Comparison of ENCODE assay signal across 2 cellular contexts in the genomic region with DNA sequence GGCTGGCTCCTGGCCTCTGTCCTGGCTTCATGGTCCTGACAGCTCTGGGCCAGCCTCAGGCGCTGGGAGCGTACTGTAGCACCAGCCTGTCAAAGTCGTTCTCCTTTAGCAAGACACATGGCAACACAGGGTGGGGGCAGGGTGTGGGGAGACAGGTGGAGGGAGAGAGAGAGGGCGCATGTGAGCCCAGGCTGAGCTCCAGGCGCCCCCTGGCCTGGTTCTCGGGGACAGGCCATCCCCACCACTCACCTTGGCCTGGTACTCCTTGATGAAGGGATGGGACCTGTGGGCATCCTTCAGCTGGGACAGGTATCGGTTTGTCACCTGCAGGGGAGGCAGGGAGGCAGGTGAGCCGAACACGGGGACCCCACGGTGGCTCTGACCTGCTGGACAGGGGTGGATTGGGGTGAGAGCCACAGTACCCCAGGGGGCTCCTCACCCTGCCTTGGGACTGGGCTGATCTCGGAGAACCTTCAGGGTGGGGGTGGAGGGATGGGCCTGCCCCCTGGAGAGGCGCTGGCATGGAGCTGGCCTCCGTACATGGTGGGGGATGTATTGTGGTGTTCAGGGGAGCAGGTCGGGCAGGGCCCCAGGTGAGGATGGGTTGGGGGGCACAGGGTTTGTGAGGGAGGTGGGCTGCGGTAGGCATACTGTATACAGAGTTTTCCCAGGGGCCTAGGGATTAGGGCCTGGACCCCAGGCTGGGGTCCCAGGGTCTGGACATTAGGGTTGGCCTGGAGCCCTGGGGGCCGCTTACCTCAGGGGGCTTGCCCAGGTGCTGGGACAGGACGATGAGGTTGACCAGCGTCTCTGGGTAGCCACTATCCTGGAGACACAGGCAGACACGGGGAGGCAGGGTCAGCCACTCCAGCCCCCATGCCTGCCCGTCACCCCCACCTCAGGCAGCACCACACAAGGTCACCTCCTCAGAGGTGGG.
TF ChIP-seq lines count a peak whose summit lies in the region.

No MANE protein-coding gene starts in this region.

TF ChIP-seq in GM23338, 12 proteins besides CTCF, POLR2A, EP300 and RAD21 (continues in another document):
- TF ChIP-seq STAT1 (IDR thresholded peaks at IDR 0.05; ENCODE audit: unreplicated experiment) (no peak), NANOG (IDR thresholded peaks at IDR 0.05; ENCODE audit: borderline replicate concordance) (no peak), EZH2phosphoT487 (IDR thresholded peaks at IDR 0.05; ENCODE audit: unreplicated experiment) (no peak), ZNF114 (CRISPR knock-in tag; IDR thresholded peaks at IDR 0.05) (no peak), POLR2AphosphoS5 (IDR thresholded peaks at IDR 0.05; ENCODE audit: low read depth) (no peak), EZH2 (IDR thresholded peaks at IDR 0.05; ENCODE audit: low read depth, unreplicated experiment) (no peak), JUNB (IDR thresholded peaks at IDR 0.05; ENCODE audit: unreplicated experiment) (no peak)
- TF ChIP-seq, protein P1, sequence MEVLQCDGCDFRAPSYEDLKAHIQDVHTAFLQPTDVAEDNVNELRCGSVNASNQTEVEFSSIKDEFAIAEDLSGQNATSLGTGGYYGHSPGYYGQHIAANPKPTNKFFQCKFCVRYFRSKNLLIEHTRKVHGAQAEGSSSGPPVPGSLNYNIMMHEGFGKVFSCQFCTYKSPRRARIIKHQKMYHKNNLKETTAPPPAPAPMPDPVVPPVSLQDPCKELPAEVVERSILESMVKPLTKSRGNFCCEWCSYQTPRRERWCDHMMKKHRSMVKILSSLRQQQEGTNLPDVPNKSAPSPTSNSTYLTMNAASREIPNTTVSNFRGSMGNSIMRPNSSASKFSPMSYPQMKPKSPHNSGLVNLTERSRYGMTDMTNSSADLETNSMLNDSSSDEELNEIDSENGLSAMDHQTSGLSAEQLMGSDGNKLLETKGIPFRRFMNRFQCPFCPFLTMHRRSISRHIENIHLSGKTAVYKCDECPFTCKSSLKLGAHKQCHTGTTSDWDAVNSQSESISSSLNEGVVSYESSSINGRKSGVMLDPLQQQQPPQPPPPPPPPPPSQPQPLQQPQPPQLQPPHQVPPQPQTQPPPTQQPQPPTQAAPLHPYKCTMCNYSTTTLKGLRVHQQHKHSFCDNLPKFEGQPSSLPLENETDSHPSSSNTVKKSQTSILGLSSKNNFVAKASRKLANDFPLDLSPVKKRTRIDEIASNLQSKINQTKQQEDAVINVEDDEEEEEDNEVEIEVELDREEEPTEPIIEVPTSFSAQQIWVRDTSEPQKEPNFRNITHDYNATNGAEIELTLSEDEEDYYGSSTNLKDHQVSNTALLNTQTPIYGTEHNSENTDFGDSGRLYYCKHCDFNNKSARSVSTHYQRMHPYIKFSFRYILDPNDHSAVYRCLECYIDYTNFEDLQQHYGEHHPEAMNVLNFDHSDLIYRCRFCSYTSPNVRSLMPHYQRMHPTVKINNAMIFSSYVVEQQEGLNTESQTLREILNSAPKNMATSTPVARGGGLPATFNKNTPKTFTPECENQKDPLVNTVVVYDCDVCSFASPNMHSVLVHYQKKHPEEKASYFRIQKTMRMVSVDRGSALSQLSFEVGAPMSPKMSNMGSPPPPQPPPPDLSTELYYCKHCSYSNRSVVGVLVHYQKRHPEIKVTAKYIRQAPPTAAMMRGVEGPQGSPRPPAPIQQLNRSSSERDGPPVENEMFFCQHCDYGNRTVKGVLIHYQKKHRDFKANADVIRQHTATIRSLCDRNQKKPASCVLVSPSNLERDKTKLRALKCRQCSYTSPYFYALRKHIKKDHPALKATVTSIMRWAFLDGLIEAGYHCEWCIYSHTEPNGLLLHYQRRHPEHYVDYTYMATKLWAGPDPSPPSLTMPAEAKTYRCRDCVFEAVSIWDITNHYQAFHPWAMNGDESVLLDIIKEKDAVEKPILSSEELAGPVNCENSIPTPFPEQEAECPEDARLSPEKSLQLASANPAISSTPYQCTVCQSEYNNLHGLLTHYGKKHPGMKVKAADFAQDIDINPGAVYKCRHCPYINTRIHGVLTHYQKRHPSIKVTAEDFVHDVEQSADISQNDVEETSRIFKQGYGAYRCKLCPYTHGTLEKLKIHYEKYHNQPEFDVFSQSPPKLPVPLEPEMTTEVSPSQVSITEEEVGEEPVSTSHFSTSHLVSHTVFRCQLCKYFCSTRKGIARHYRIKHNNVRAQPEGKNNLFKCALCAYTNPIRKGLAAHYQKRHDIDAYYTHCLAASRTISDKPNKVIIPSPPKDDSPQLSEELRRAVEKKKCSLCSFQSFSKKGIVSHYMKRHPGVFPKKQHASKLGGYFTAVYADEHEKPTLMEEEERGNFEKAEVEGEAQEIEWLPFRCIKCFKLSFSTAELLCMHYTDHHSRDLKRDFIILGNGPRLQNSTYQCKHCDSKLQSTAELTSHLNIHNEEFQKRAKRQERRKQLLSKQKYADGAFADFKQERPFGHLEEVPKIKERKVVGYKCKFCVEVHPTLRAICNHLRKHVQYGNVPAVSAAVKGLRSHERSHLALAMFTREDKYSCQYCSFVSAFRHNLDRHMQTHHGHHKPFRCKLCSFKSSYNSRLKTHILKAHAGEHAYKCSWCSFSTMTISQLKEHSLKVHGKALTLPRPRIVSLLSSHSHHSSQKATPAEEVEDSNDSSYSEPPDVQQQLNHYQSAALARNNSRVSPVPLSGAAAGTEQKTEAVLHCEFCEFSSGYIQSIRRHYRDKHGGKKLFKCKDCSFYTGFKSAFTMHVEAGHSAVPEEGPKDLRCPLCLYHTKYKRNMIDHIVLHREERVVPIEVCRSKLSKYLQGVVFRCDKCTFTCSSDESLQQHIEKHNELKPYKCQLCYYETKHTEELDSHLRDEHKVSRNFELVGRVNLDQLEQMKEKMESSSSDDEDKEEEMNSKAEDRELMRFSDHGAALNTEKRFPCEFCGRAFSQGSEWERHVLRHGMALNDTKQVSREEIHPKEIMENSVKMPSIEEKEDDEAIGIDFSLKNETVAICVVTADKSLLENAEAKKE (CRISPR knock-in tag; IDR thresholded peaks at IDR 0.05) = no peak
- TF ChIP-seq, protein P2, sequence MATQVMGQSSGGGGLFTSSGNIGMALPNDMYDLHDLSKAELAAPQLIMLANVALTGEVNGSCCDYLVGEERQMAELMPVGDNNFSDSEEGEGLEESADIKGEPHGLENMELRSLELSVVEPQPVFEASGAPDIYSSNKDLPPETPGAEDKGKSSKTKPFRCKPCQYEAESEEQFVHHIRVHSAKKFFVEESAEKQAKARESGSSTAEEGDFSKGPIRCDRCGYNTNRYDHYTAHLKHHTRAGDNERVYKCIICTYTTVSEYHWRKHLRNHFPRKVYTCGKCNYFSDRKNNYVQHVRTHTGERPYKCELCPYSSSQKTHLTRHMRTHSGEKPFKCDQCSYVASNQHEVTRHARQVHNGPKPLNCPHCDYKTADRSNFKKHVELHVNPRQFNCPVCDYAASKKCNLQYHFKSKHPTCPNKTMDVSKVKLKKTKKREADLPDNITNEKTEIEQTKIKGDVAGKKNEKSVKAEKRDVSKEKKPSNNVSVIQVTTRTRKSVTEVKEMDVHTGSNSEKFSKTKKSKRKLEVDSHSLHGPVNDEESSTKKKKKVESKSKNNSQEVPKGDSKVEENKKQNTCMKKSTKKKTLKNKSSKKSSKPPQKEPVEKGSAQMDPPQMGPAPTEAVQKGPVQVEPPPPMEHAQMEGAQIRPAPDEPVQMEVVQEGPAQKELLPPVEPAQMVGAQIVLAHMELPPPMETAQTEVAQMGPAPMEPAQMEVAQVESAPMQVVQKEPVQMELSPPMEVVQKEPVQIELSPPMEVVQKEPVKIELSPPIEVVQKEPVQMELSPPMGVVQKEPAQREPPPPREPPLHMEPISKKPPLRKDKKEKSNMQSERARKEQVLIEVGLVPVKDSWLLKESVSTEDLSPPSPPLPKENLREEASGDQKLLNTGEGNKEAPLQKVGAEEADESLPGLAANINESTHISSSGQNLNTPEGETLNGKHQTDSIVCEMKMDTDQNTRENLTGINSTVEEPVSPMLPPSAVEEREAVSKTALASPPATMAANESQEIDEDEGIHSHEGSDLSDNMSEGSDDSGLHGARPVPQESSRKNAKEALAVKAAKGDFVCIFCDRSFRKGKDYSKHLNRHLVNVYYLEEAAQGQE (IDR thresholded peaks at IDR 0.05; ENCODE audit: unreplicated experiment) = no peak

TF ChIP-seq in K562, 482 proteins besides CTCF, POLR2A, EP300 and RAD21:
- TF ChIP-seq SMC3 (conservative IDR thresholded peaks at IDR 0.05; ENCODE audit: insufficient read depth, low read depth, low read length) (no peak), ZFP1 (CRISPR knock-in tag; IDR thresholded peaks at IDR 0.05) (no peak), ZNF133 (CRISPR knock-in tag; IDR thresholded peaks at IDR 0.05) (no peak), ATF1 (CRISPR knock-in tag; IDR thresholded peaks at IDR 0.05) (no peak), ATF1 (tag; IDR thresholded peaks at IDR 0.05) (no peak), SMAD1 (IDR thresholded peaks at IDR 0.05; ENCODE audit: low read depth, low read length, partially characterized antibody) (no peak), MAZ (CRISPR knock-in tag; conservative IDR thresholded peaks at IDR 0.05 in 1 of 2, IDR thresholded peaks at IDR 0.05 in 1 of 2) (0 out of 4 replicates have a peak, but pooled peaks of 1 of the 2 experiments have one; percentile 17), POLR2G (IDR thresholded peaks at IDR 0.05; ENCODE audit: low read depth, low read length) (peak; percentile 48), DPF2 (IDR thresholded peaks at IDR 0.05) (no peak), PHF20 (IDR thresholded peaks at IDR 0.05; ENCODE audit: partially characterized antibody) (no peak), RCOR1 (IDR thresholded peaks at IDR 0.05; ENCODE audit: borderline replicate concordance in 1 of 2, low read depth in 2 of 2, low read length in 2 of 2) (no peak), SRSF1 (IDR thresholded peaks at IDR 0.05; ENCODE audit: low read depth, low read length) (no peak), CTBP1 (IDR thresholded peaks at IDR 0.05; ENCODE audit: borderline replicate concordance) (no peak), HOXB6 (CRISPR knock-in tag; IDR thresholded peaks at IDR 0.05; ENCODE audit: borderline replicate concordance) (no peak), KDM4B (IDR thresholded peaks at IDR 0.05; ENCODE audit: borderline replicate concordance in 2 of 2, low read depth in 1 of 2) (no peak)
- TF ChIP-seq, protein P3, sequence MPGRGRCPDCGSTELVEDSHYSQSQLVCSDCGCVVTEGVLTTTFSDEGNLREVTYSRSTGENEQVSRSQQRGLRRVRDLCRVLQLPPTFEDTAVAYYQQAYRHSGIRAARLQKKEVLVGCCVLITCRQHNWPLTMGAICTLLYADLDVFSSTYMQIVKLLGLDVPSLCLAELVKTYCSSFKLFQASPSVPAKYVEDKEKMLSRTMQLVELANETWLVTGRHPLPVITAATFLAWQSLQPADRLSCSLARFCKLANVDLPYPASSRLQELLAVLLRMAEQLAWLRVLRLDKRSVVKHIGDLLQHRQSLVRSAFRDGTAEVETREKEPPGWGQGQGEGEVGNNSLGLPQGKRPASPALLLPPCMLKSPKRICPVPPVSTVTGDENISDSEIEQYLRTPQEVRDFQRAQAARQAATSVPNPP (IDR thresholded peaks at IDR 0.05; ENCODE audit: borderline replicate concordance, insufficient read depth, insufficient read length) = no peak
- TF ChIP-seq, protein P4, sequence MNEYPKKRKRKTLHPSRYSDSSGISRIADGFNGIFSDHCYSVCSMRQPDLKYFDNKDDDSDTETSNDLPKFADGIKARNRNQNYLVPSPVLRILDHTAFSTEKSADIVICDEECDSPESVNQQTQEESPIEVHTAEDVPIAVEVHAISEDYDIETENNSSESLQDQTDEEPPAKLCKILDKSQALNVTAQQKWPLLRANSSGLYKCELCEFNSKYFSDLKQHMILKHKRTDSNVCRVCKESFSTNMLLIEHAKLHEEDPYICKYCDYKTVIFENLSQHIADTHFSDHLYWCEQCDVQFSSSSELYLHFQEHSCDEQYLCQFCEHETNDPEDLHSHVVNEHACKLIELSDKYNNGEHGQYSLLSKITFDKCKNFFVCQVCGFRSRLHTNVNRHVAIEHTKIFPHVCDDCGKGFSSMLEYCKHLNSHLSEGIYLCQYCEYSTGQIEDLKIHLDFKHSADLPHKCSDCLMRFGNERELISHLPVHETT (CRISPR knock-in tag; conservative IDR thresholded peaks at IDR 0.05 in 1 of 2, IDR thresholded peaks at IDR 0.05 in 1 of 2) = no peak
- TF ChIP-seq, protein P5, sequence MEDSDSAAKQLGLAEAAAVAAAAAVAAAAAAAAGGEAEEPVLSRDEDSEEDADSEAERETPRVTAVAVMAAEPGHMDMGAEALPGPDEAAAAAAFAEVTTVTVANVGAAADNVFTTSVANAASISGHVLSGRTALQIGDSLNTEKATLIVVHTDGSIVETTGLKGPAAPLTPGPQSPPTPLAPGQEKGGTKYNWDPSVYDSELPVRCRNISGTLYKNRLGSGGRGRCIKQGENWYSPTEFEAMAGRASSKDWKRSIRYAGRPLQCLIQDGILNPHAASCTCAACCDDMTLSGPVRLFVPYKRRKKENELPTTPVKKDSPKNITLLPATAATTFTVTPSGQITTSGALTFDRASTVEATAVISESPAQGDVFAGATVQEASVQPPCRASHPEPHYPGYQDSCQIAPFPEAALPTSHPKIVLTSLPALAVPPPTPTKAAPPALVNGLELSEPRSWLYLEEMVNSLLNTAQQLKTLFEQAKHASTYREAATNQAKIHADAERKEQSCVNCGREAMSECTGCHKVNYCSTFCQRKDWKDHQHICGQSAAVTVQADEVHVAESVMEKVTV (CRISPR knock-in tag; IDR thresholded peaks at IDR 0.05) = no peak
- TF ChIP-seq, protein P6, sequence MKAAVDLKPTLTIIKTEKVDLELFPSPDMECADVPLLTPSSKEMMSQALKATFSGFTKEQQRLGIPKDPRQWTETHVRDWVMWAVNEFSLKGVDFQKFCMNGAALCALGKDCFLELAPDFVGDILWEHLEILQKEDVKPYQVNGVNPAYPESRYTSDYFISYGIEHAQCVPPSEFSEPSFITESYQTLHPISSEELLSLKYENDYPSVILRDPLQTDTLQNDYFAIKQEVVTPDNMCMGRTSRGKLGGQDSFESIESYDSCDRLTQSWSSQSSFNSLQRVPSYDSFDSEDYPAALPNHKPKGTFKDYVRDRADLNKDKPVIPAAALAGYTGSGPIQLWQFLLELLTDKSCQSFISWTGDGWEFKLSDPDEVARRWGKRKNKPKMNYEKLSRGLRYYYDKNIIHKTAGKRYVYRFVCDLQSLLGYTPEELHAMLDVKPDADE (conservative IDR thresholded peaks at IDR 0.05; ENCODE audit: control insufficient read depth, low read depth, low read length) = no peak
TF ChIP-seq in K562: peak in this region for 2.
